In genomic region chr9:111674319-111674718, GRCh38 we compare ENCODE assay signal across 2 cellular contexts.
A peak's percentile ranks its signal among the peaks of the same experiment; 100 is the strongest.
TF ChIP-seq lines count a peak whose summit lies in the region.

No MANE protein-coding gene starts in this region.

TF ChIP-seq in SK-N-SH, 30 proteins besides CTCF, POLR2A, EP300 and RAD21:
- TF ChIP-seq MXI1 (IDR thresholded peaks at IDR 0.05; ENCODE audit: low read depth, low read length) = peak; percentile 63; the same call in 1 of the 2 replicates
- TF ChIP-seq, protein P1, sequence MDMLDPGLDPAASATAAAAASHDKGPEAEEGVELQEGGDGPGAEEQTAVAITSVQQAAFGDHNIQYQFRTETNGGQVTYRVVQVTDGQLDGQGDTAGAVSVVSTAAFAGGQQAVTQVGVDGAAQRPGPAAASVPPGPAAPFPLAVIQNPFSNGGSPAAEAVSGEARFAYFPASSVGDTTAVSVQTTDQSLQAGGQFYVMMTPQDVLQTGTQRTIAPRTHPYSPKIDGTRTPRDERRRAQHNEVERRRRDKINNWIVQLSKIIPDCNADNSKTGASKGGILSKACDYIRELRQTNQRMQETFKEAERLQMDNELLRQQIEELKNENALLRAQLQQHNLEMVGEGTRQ (IDR thresholded peaks at IDR 0.05; ENCODE audit: borderline replicate concordance, low read depth, low read length) = no peak
- TF ChIP-seq RCOR1 (IDR thresholded peaks at IDR 0.05; ENCODE audit: low read length) = peak; percentile 82
- TF ChIP-seq TCF12 (IDR thresholded peaks at IDR 0.05) = no peak
- TF ChIP-seq FOXM1 (IDR thresholded peaks at IDR 0.05; ENCODE audit: low read depth) = no peak
- TF ChIP-seq CHD2 (IDR thresholded peaks at IDR 0.05; ENCODE audit: low read length, partially characterized antibody) = peak; percentile 44
- TF ChIP-seq, protein P2, sequence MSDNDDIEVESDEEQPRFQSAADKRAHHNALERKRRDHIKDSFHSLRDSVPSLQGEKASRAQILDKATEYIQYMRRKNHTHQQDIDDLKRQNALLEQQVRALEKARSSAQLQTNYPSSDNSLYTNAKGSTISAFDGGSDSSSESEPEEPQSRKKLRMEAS (IDR thresholded peaks at IDR 0.05; ENCODE audit: low read depth) = no peak
- TF ChIP-seq EZH2phosphoT487 (IDR thresholded peaks at IDR 0.05; ENCODE audit: borderline replicate concordance, low read depth) = no peak

TF ChIP-seq in H1, 55 proteins besides CTCF, POLR2A, EP300 and RAD21:
- no peak for TF ChIP-seq FOSL1 (IDR thresholded peaks at IDR 0.05; ENCODE audit: insufficient read depth, low read depth, low read length)
- no peak for TF ChIP-seq POU5F1 (IDR thresholded peaks at IDR 0.05; ENCODE audit: low read depth, low read length)
- TF ChIP-seq TAF1 (IDR thresholded peaks at IDR 0.05; ENCODE audit: low read depth, low read length) = no peak
